ENCODE assay signal across 24 cellular contexts in genomic region chr2:62691186-62691585, GRCh38. TPM values are rescaled to one million over a fixed set of nuclear protein-coding genes. Genes with fewer than 3 reads are reported as not detected.
DNase-seq lines count a peak whose midpoint lies in the region; ATAC-seq, FAIRE-seq and TF ChIP-seq lines count a peak whose summit lies in the region.
"Had no signal": no experiment of that assay in that cellular context is flagged by ENCODE, and none has a peak within 500 bp of the region (broad histone marks: within the 10 kb centered on the region; RNA-seq: fewer than 3 reads in every experiment).

No MANE protein-coding gene starts in this region.

- BruUV-seq in HepG2 (replicated peaks; lab: Mats Ljungman, UMichigan) = no TSS peak

- WGBS in heart left ventricle, 4 donors = 51 to 66% (median 58%) methylated on average over 2 of the region's 2 CpGs
- WGBS in HepG2 (ENCODE audit: low lambda C conversion rate) = 76% methylated on average over 2 of the region's 2 CpGs
- WGBS in right lobe of liver (ENCODE audit: insufficient coverage, low coverage, low lambda C conversion rate, missing lambda C conversion rate) = 68% methylated on average over 2 of the region's 2 CpGs

- H3K9me3 ChIP-seq in heart left ventricle (no peaks in the 10 kb centered on the region), HepG2 (ENCODE audit: low read length) (no peaks in the 10 kb centered on the region), right lobe of liver (no peaks in the 10 kb centered on the region), neuron (ENCODE audit: low read length) (no peaks in the 10 kb centered on the region), tibial artery (no peaks in the 10 kb centered on the region)
- H3K9me3 ChIP-seq: BE2C had no signal

- CTCF ChIA-PET in HepG2 (lab: Yijun Ruan, JAX; ENCODE audit: low intra/inter-chr PET ratio, low total read pairs) = no interaction called here

- H3K79me2 ChIP-seq in HepG2 (ENCODE audit: insufficient read depth, low read length) = no peaks in the 10 kb centered on the region

- H3K4me3 ChIP-seq in heart left ventricle = no peak overlapping the region
- no peak overlapping the region for H3K4me3 ChIP-seq in HepG2 (replicated peaks in 1 of 3; ENCODE audit: insufficient read depth in 1 of 3, low read depth in 2 of 3, low read length in 3 of 3)
- H3K4me3 ChIP-seq in right lobe of liver = no peak overlapping the region
- H3K4me3 ChIP-seq in neuron (ENCODE audit: low read length) = no peak overlapping the region
- H3K4me3 ChIP-seq in tibial artery = no peak overlapping the region
- H3K4me3 ChIP-seq: A549; BLaER1 treated with 17β-estradiol and CSF1 and Interleukin-3, amounts not matched to agents 10 nM and 100 nM had no signal

- no peak for DNase-seq in Right ventricle myocardium superior
- no peak for DNase-seq in heart left ventricle
- no peak for DNase-seq in HepG2 (ENCODE audit: low spot score)
- no peak for DNase-seq in right lobe of liver
- no peak for DNase-seq in tibial artery
- no peak for DNase-seq in amniotic stem cell (lab: John Stamatoyannopoulos, UW)
- DNase-seq: 8988T; ACHN; AML-193; BE2C; Calu3; CD4-positive, alpha-beta memory T cell; COR-L47; DMS53; DMS79 treated with DMSO at 0.1 percent for 48 hours; GF-D8; H7; HCEC 1CT had no signal

- no peak for FAIRE-seq in HepG2 (lab: Jason Lieb, UNC)
- FAIRE-seq: GM12891, GM18507, H1 had no signal

- H3K27me3 ChIP-seq in heart left ventricle (no peaks in the 10 kb centered on the region), HepG2 (ENCODE audit: control insufficient read depth in 1 of 2, insufficient read depth in 2 of 2, low read length in 2 of 2) (no peaks in the 10 kb centered on the region), right lobe of liver (no peaks in the 10 kb centered on the region), neuron (ENCODE audit: insufficient read depth, low read length) (no peaks in the 10 kb centered on the region), tibial artery (no peaks in the 10 kb centered on the region)
- H3K27me3 ChIP-seq: BE2C; BLaER1 treated with 17β-estradiol and CSF1 and Interleukin-3, amounts not matched to agents 10 nM and 100 nM had no signal

- no peak overlapping the region for H3K9ac ChIP-seq in HepG2 (ENCODE audit: insufficient read depth, low read depth, low read length)
- H3K9ac ChIP-seq: BLaER1 treated with 17β-estradiol and CSF1 and Interleukin-3, amounts not matched to agents 10 nM and 100 nM had no signal

- intact Hi-C loops in Right ventricle myocardium superior (cut with DNase I) (no loop called here), heart left ventricle (cut with DNase I) (no loop called here), HepG2 (cut with micrococcal nuclease; ENCODE audit: unreplicated experiment) (no loop called here), right lobe of liver (cut with DNase I) (no loop called here), tibial artery (cut with DNase I; ENCODE audit: low total_unique reads) (no loop called here)

- H3K36me3 ChIP-seq in heart left ventricle (no peaks in the 10 kb centered on the region), HepG2 (replicated peaks in 1 of 2; ENCODE audit: control insufficient read depth in 1 of 2, insufficient read depth in 2 of 2, low read length in 2 of 2) (no peaks in the 10 kb centered on the region), right lobe of liver (no peaks in the 10 kb centered on the region), neuron (ENCODE audit: insufficient read depth, low read length) (no peaks in the 10 kb centered on the region), tibial artery (no peaks in the 10 kb centered on the region)
- H3K36me3 ChIP-seq: BE2C; BLaER1 treated with 17β-estradiol and CSF1 and Interleukin-3, amounts not matched to agents 10 nM and 100 nM had no signal

- peak; percentile 55 for ATAC-seq in Right ventricle myocardium superior (ENCODE audit: poor library complexity)
- no peak for ATAC-seq in heart left ventricle
- no peak for ATAC-seq in HepG2
- ATAC-seq in right lobe of liver = no peak
- ATAC-seq: A549 had no signal

- H4K20me1 ChIP-seq in HepG2 (ENCODE audit: insufficient read depth, low read length) = no peaks in the 10 kb centered on the region
- H4K20me1 ChIP-seq: BLaER1 treated with 17β-estradiol and CSF1 and Interleukin-3, amounts not matched to agents 10 nM and 100 nM had no signal

- POLR2A ChIA-PET in HepG2 (lab: Yijun Ruan, JAX) = interaction anchor here (0.8 kb wide), 1 partner anchor 14 kb away, joined by 3 read pairs; the partner anchor contains the start of gene EHBP1

- H2AFZ ChIP-seq in HepG2 (ENCODE audit: low read length) (peak overlapping the region; percentile 55), neuron (ENCODE audit: low read depth, low read length) (peak overlapping the region; percentile 16)

- TF ChIP-seq POLR2A in heart left ventricle (IDR thresholded peaks at IDR 0.05) (no peak), HepG2 (IDR thresholded peaks at IDR 0.05; ENCODE audit: insufficient read depth in 1 of 2, low read depth in 2 of 2, low read length in 2 of 2) (no peak), right lobe of liver (IDR thresholded peaks at IDR 0.05) (no peak)

- TF ChIP-seq CTCF in heart left ventricle (IDR thresholded peaks at IDR 0.05) = no peak
- no peak for TF ChIP-seq CTCF in HepG2 (CRISPR knock-in tag; IDR thresholded peaks at IDR 0.05)
- no peak for TF ChIP-seq CTCF in right lobe of liver (IDR thresholded peaks at IDR 0.05)
- TF ChIP-seq CTCF in tibial artery (IDR thresholded peaks at IDR 0.05) = no peak

- H3K27ac ChIP-seq in heart left ventricle = no peak overlapping the region
- H3K27ac ChIP-seq in HepG2 (ENCODE audit: extremely low read length, insufficient read depth, low read length) = no peak overlapping the region
- no peak overlapping the region for H3K27ac ChIP-seq in right lobe of liver
- H3K27ac ChIP-seq in tibial artery = no peak overlapping the region
- H3K27ac ChIP-seq: A549; BLaER1 treated with 17β-estradiol and CSF1 and Interleukin-3, amounts not matched to agents 10 nM and 100 nM had no signal

- TF ChIP-seq EP300 in HepG2 (IDR thresholded peaks at IDR 0.05; ENCODE audit: low read depth in 2 of 2, low read length in 2 of 2) (no peak), HepG2 (CRISPR knock-in tag; IDR thresholded peaks at IDR 0.05; ENCODE audit: borderline replicate concordance) (no peak)

- TF ChIP-seq RAD21 in HepG2 (CRISPR knock-in tag; IDR thresholded peaks at IDR 0.05) = no peak

- H3K4me1 ChIP-seq in heart left ventricle (no peaks in the 10 kb centered on the region), HepG2 (ENCODE audit: insufficient read depth, low read length) (no peaks in the 10 kb centered on the region), right lobe of liver (no peaks in the 10 kb centered on the region), neuron (ENCODE audit: insufficient read depth, low read length) (peaks cover 13% of the 10 kb centered on the region), tibial artery (no peaks in the 10 kb centered on the region)
- H3K4me1 ChIP-seq: BE2C had no signal

- no peak overlapping the region for H3K4me2 ChIP-seq in HepG2 (ENCODE audit: low read depth, low read length)
- H3K4me2 ChIP-seq: A549; BLaER1 treated with 17β-estradiol and CSF1 and Interleukin-3, amounts not matched to agents 10 nM and 100 nM had no signal

- in situ Hi-C loops in HepG2 (cut with HindIII; ENCODE audit: extremely low pct_ligation_motif_present, low pct_unique_long_range_greater_than_20kb) = no loop called here

TF ChIP-seq in HepG2, 621 proteins besides CTCF, POLR2A, EP300 and RAD21 (continues in another document):
- TF ChIP-seq MNT (IDR thresholded peaks at IDR 0.05) (no peak), ZNF557 (CRISPR knock-in tag; IDR thresholded peaks at IDR 0.05) (no peak), ZFP82 (CRISPR knock-in tag; IDR thresholded peaks at IDR 0.05; ENCODE audit: borderline replicate concordance) (no peak), FOXO1 (CRISPR knock-in tag; IDR thresholded peaks at IDR 0.05) (no peak), TOPORS (CRISPR knock-in tag; IDR thresholded peaks at IDR 0.05) (no peak)

RNA-seq across cellular contexts. Expression of gene EHBP1, which starts 14.3 kb away (rescaled TPM):
- total RNA-seq in Right ventricle myocardium superior (26.1 TPM), heart left ventricle (10 to 100 TPM; 17.3 to 34.2 (median 18.5) TPM), HepG2 (2016; rRNA removed; fragmentation: Illumina TruSeq; extraction: Trizol) (93.5 and 122 TPM in 2 replicates), right lobe of liver (10 to 100 TPM; 40.4 to 66.6 (median 46.3) TPM)
- polyA plus RNA-seq in heart left ventricle (10 to 100 TPM in 1 of 2 donors, 1 to 10 TPM in 1; 5.2 to 13.8 TPM), HepG2 (2011; rRNA removed) (133 and 146 TPM in 2 replicates)
- 97.2 and 110 TPM in 2 replicates for total RNA-seq in HepG2 (2016; cell fraction: cytosol; rRNA removed; fragmentation: Illumina TruSeq; extraction: Trizol; ENCODE audit: low read depth)
- total RNA-seq in HepG2 (2016; cell fraction: insoluble cytoplasmic fraction; rRNA removed; fragmentation: Illumina TruSeq; extraction: Trizol) = 95.7 and 116 TPM in 2 replicates
- 85.7 and 89.7 TPM in 2 replicates for total RNA-seq in HepG2 (2016; cell fraction: membrane; rRNA removed; fragmentation: Illumina TruSeq; extraction: Trizol)
- total RNA-seq in HepG2 (2016; cell fraction: nucleus; rRNA removed; fragmentation: Illumina TruSeq; extraction: Trizol) = 203 and 204 TPM in 2 replicates
- 63.6 and 104 TPM in 2 replicates for polyA plus RNA-seq in HepG2 (2011; cell fraction: cytosol; rRNA removed)
- polyA plus RNA-seq in HepG2 (2011; cell fraction: nucleus; rRNA removed) = 143 and 176 TPM in 2 replicates
- 168 and 275 TPM in 2 replicates for polyA plus RNA-seq in HepG2 (2012)
- polyA plus RNA-seq in HepG2 (2016; cell fraction: cytosol; fragmentation: Illumina TruSeq; extraction: Trizol; ENCODE audit: low read depth) = 15.0 and 16.3 TPM in 2 replicates
- 115 and 119 TPM in 2 replicates for polyA plus RNA-seq in HepG2 (2016; cell fraction: insoluble cytoplasmic fraction; fragmentation: Illumina TruSeq; extraction: Trizol; ENCODE audit: low read depth)
- polyA plus RNA-seq in HepG2 (2016; cell fraction: membrane; fragmentation: Illumina TruSeq; extraction: Trizol; ENCODE audit: low read depth) = 32.6 and 37.1 TPM in 2 replicates
- polyA plus RNA-seq in HepG2 (2016; cell fraction: nucleus; fragmentation: Illumina TruSeq; extraction: Trizol; ENCODE audit: insufficient read depth, low read depth) = 123 and 129 TPM in 2 replicates
- 26.4 and 224 TPM in 2 replicates for polyA minus RNA-seq in HepG2 (2011; rRNA and poly(A)+ RNA removed; ENCODE audit: low replicate concordance)
- polyA minus RNA-seq in HepG2 (2011; cell fraction: cytosol; rRNA and poly(A)+ RNA removed) = 152 and 197 TPM in 2 replicates
- 1,403 and 1,733 TPM in 2 replicates for polyA minus RNA-seq in HepG2 (2011; cell fraction: nucleus; rRNA and poly(A)+ RNA removed)
